In the genomic region with DNA sequence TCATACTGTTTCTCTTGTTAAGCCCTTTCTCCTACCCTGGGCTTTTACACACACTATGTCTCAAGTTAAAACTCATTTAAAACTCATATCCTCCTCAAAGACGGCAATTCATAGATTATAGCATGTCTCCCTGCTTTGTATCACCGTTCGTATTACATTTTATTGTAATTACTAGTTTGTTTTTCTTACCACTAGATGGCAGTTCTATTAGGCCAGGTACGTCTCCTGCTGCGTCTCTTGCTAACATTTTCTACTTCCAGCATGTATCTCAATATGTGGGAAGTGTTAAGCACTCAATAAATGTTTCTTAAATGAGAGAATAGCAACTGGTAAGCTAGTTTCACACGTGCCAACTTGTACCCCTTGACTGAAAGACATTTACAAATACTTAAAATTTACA, we compare ENCODE assay signal across 15 cellular contexts.
A peak's percentile ranks its signal among the peaks of the same experiment; 100 is the strongest.
DNase-seq lines count a peak whose midpoint lies in the region; ATAC-seq, FAIRE-seq and TF ChIP-seq lines count a peak whose summit lies in the region.
"Had no signal": no experiment of that assay in that cellular context is flagged by ENCODE, and none has a peak within 500 bp of the region (broad histone marks: within the 10 kb centered on the region; RNA-seq: fewer than 3 reads in every experiment).

No MANE protein-coding gene starts in this region.

- TF ChIP-seq CTCF in DOHH2 (IDR thresholded peaks at IDR 0.05; ENCODE audit: low read depth, low read length, poor library complexity, severe bottlenecking), result peak; percentile 40
- TF ChIP-seq CTCF in GM12878 (IDR thresholded peaks at IDR 0.05 in 2 of 3, conservative IDR thresholded peaks at IDR 0.05 in 1 of 3; ENCODE audit: control insufficient read depth in 2 of 3, extremely low read depth in 1 of 3, insufficient read depth in 1 of 3, low read depth in 3 of 3, low read length in 3 of 3), result peak in 1 of 3 experiments; percentile 13; a peak in 1 of 6 replicates
- no peak for TF ChIP-seq CTCF in ascending aorta (IDR thresholded peaks at IDR 0.05)

- H2AK5ac ChIP-seq in mesendoderm (ENCODE audit: low read length), result no peak overlapping the region

- H3K23ac ChIP-seq in mesendoderm (ENCODE audit: low read length), result no peak overlapping the region

- no peaks in the 10 kb centered on the region for H3K27me3 ChIP-seq in DOHH2 (ENCODE audit: control insufficient read depth, low read length)
- H3K27me3 ChIP-seq in GM12878 (replicated peaks in 1 of 2; ENCODE audit: control insufficient read depth in 2 of 2, insufficient read depth in 2 of 2, low read length in 1 of 2), result no peaks in the 10 kb centered on the region
- H3K27me3 ChIP-seq in mesendoderm (ENCODE audit: insufficient read depth, low read length, poor library complexity), result no peaks in the 10 kb centered on the region
- no peaks in the 10 kb centered on the region for H3K27me3 ChIP-seq in ascending aorta
- H3K27me3 ChIP-seq: cardiac muscle cell had no signal

- no peak overlapping the region for H2BK5ac ChIP-seq in mesendoderm (ENCODE audit: low read length)

- no peak for TF ChIP-seq POLR2A in GM12878 (IDR thresholded peaks at IDR 0.05; ENCODE audit: low read depth, low read length)

- H3K4me1 ChIP-seq in DOHH2 (ENCODE audit: control insufficient read depth, low read length), result no peaks in the 10 kb centered on the region
- H3K4me1 ChIP-seq in GM12878 (ENCODE audit: control insufficient read depth, insufficient read depth, low read length), result no peaks in the 10 kb centered on the region
- H3K4me1 ChIP-seq in mesendoderm (ENCODE audit: control insufficient read depth, low read depth, low read length), result no peaks in the 10 kb centered on the region
- no peaks in the 10 kb centered on the region for H3K4me1 ChIP-seq in ascending aorta

- no peak for TF ChIP-seq EP300 in GM12878 (IDR thresholded peaks at IDR 0.05; ENCODE audit: borderline replicate concordance in 1 of 2, control insufficient read depth in 1 of 2, low read depth in 2 of 2, low read length in 2 of 2)

- H2BK15ac ChIP-seq in mesendoderm (replicated peaks; ENCODE audit: low read depth), result no peak overlapping the region

- H3K9ac ChIP-seq in GM12878 (ENCODE audit: control insufficient read depth, insufficient read depth, low read length) (no peak overlapping the region), mesendoderm (ENCODE audit: low read length) (no peak overlapping the region)

- in situ Hi-C loops in GM12878 (cut with MboI), result no loop called here

- no peak overlapping the region for H4K5ac ChIP-seq in mesendoderm (ENCODE audit: low read length)

- H3K27ac ChIP-seq in DOHH2 (ENCODE audit: low read depth, low read length) (no peak overlapping the region), GM12878 (ENCODE audit: control insufficient read depth, insufficient read depth) (no peak overlapping the region), mesendoderm (ENCODE audit: low read depth, low read length) (no peak overlapping the region), ascending aorta (no peak overlapping the region)
- H3K27ac ChIP-seq: cardiac muscle cell had no signal

- H3K79me1 ChIP-seq in mesendoderm (ENCODE audit: low read length), result no peaks in the 10 kb centered on the region

- RAD21 ChIA-PET in GM12878 (lab: Charles Lee; ENCODE audit: unreplicated experiment), result no interaction called here

- FAIRE-seq in GM12878 (lab: Jason Lieb, UNC), result no peak

- SMC1A ChIA-PET in GM12878 (lab: Charles Lee; ENCODE audit: uncharacterized antibody, unreplicated experiment), result no interaction called here

- WGBS in GM12878 (ENCODE audit: insufficient coverage, insufficient replicate concordance, low lambda C conversion rate, missing lambda C conversion rate), result 21% methylated on average over 6 of the region's 6 CpGs
- no CpG with 5 or more reads among the region's 6 CpGs for WGBS in mesendoderm (ENCODE audit: extremely low coverage, insufficient coverage, low lambda C conversion rate)

- no peak overlapping the region for H2AFZ ChIP-seq in GM12878 (ENCODE audit: control insufficient read depth, low read depth, low read length)

- H3K9me3 ChIP-seq in DOHH2 (ENCODE audit: control insufficient read depth, insufficient read depth, low read length), result no peaks in the 10 kb centered on the region
- H3K9me3 ChIP-seq in GM12878 (replicated peaks; ENCODE audit: control insufficient read depth, insufficient read depth, low read length), result no peaks in the 10 kb centered on the region
- H3K9me3 ChIP-seq in ascending aorta, result no peaks in the 10 kb centered on the region

- ATAC-seq in GM12878, result peak; percentile 27; the same call in 1 of the 3 replicates
- no peak for ATAC-seq in GM18858 (IDR thresholded peaks at IDR 0.05; ENCODE audit: unreplicated experiment)
- ATAC-seq in GM21717 (IDR thresholded peaks at IDR 0.05; ENCODE audit: unreplicated experiment), result no peak
- ATAC-seq: activated T-cell treated with anti-CD3 and anti-CD28 coated beads, Interleukin-2, amount 50 U/mL, for 4 hours; stimulated activated naive CD8-positive, alpha-beta T cell treated with anti-CD3 and anti-CD28 coated beads, Interleukin-15, amount 100 ng/mL, for 72 hours had no signal

- no peaks in the 10 kb centered on the region for H4K20me1 ChIP-seq in DOHH2 (ENCODE audit: control insufficient read depth, insufficient read depth, low read depth, low read length)
- H4K20me1 ChIP-seq in GM12878 (ENCODE audit: control insufficient read depth, insufficient read depth), result no peaks in the 10 kb centered on the region

- no peaks in the 10 kb centered on the region for H3F3A ChIP-seq in DOHH2 (ENCODE audit: control insufficient read depth, insufficient read depth)

- no peak overlapping the region for H2BK120ac ChIP-seq in mesendoderm (ENCODE audit: low read depth, low read length)

- no peak overlapping the region for H3K18ac ChIP-seq in mesendoderm (ENCODE audit: low read length)

- peak; percentile 5 for DNase-seq in NAMALWA (ENCODE audit: low spot score)
- DNase-seq in GM12878 (ENCODE audit: low read depth, low spot score), result no peak
- peak; percentile 31 for DNase-seq in mesendoderm
- DNase-seq in ascending aorta (ENCODE audit: low spot score in 2 of 2), result no peak
- no peak for DNase-seq in stimulated activated CD4-positive, alpha-beta T cell treated with anti-CD3 and anti-CD28 coated beads, Interleukin-4, amount 100 ng/mL, for 4 hours
- DNase-seq: activated CD4-positive, CD25-positive, alpha-beta regulatory T cell; activated T-cell treated with anti-CD3 and anti-CD28 coated beads, Interleukin-2, amount 50 U/mL, for 4 hours; NCI-H2171 treated with DMSO at 0.1 percent for 48 hours; SHP77; stimulated activated CD4-positive, alpha-beta T cell treated with anti-CD3 and anti-CD28 coated beads, Interleukin-4, amount 100 ng/mL, for 24 hours; stimulated activated naive CD8-positive, alpha-beta T cell treated with anti-CD3 and anti-CD28 coated beads, Interleukin-15, amount 100 ng/mL, for 72 hours had no signal

- CTCF ChIA-PET in GM12878 (lab: Yijun Ruan, JAX), result no interaction called here

- H3K4me2 ChIP-seq in DOHH2 (ENCODE audit: low read length) (no peak overlapping the region), GM12878 (ENCODE audit: control insufficient read depth, insufficient read depth) (no peak overlapping the region), mesendoderm (ENCODE audit: low read length) (no peak overlapping the region)

- H3K56ac ChIP-seq in mesendoderm (ENCODE audit: low read length), result no peak overlapping the region

- no peaks in the 10 kb centered on the region for H3K36me3 ChIP-seq in DOHH2 (ENCODE audit: control insufficient read depth, low read length)
- H3K36me3 ChIP-seq in GM12878 (ENCODE audit: control insufficient read depth in 2 of 2, insufficient read depth in 2 of 2, low read length in 1 of 2), result no peaks in the 10 kb centered on the region
- H3K36me3 ChIP-seq in mesendoderm (ENCODE audit: control insufficient read depth, insufficient read depth, low read length), result no peaks in the 10 kb centered on the region
- no peaks in the 10 kb centered on the region for H3K36me3 ChIP-seq in ascending aorta
- H3K36me3 ChIP-seq: cardiac muscle cell had no signal

- no peak overlapping the region for H4K8ac ChIP-seq in mesendoderm (ENCODE audit: low read depth, low read length)

- H3K4me3 ChIP-seq in DOHH2 (ENCODE audit: low read length) (no peak overlapping the region), GM12878 (no peak overlapping the region), mesendoderm (ENCODE audit: low read length) (no peak overlapping the region), ascending aorta (no peak overlapping the region)
- H3K4me3 ChIP-seq: cardiac muscle cell had no signal

- no peak overlapping the region for H3K4ac ChIP-seq in mesendoderm (ENCODE audit: low read depth, low read length)

- no peaks in the 10 kb centered on the region for H3K9me2 ChIP-seq in DOHH2 (replicated peaks; ENCODE audit: control insufficient read depth, low read length)

- intact Hi-C loops in GM12878 (cut with micrococcal nuclease; ENCODE audit: unreplicated experiment), result no loop called here
- intact Hi-C loops in ascending aorta (cut with DNase I), result no loop called here

- POLR2A ChIA-PET in GM12878 (lab: Charles Lee), result no interaction called here

- H3K79me2 ChIP-seq in DOHH2 (ENCODE audit: control insufficient read depth, low read length), result no peaks in the 10 kb centered on the region
- H3K79me2 ChIP-seq in GM12878 (ENCODE audit: control insufficient read depth, insufficient read depth, low read length), result no peaks in the 10 kb centered on the region
- no peaks in the 10 kb centered on the region for H3K79me2 ChIP-seq in mesendoderm (ENCODE audit: control insufficient read depth, insufficient read depth, low read length)

- no TSS peak for BruUV-seq in GM12878 (replicated peaks; lab: Mats Ljungman, UMichigan)

- TF ChIP-seq RAD21 in GM12878 (IDR thresholded peaks at IDR 0.05; ENCODE audit: insufficient read depth, low read depth, low read length), result peak; percentile 15; the same call in 1 of the 2 replicates

TF ChIP-seq in GM12878, 131 proteins besides CTCF, POLR2A, EP300 and RAD21:
- TF ChIP-seq, protein P1, sequence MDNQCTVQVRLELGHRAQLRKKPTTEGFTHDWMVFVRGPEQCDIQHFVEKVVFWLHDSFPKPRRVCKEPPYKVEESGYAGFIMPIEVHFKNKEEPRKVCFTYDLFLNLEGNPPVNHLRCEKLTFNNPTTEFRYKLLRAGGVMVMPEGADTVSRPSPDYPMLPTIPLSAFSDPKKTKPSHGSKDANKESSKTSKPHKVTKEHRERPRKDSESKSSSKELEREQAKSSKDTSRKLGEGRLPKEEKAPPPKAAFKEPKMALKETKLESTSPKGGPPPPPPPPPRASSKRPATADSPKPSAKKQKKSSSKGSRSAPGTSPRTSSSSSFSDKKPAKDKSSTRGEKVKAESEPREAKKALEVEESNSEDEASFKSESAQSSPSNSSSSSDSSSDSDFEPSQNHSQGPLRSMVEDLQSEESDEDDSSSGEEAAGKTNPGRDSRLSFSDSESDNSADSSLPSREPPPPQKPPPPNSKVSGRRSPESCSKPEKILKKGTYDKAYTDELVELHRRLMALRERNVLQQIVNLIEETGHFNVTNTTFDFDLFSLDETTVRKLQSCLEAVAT (IDR thresholded peaks at IDR 0.05), result no peak

Comparison
In these comparisons a context has a peak if more than half of its experiments do, and no peak if none do; other contexts are left out.
1. DNase-seq: peak in NAMALWA (single experiment) and mesendoderm (single experiment); none in GM12878 (single experiment), ascending aorta (0 of 2) and stimulated activated CD4-positive, alpha-beta T cell treated with anti-CD3 and anti-CD28 coated beads, Interleukin-4, amount 100 ng/mL, for 4 hours (0 of 2).